ENCODE assay signal across 1 cellular context in the genomic region with DNA sequence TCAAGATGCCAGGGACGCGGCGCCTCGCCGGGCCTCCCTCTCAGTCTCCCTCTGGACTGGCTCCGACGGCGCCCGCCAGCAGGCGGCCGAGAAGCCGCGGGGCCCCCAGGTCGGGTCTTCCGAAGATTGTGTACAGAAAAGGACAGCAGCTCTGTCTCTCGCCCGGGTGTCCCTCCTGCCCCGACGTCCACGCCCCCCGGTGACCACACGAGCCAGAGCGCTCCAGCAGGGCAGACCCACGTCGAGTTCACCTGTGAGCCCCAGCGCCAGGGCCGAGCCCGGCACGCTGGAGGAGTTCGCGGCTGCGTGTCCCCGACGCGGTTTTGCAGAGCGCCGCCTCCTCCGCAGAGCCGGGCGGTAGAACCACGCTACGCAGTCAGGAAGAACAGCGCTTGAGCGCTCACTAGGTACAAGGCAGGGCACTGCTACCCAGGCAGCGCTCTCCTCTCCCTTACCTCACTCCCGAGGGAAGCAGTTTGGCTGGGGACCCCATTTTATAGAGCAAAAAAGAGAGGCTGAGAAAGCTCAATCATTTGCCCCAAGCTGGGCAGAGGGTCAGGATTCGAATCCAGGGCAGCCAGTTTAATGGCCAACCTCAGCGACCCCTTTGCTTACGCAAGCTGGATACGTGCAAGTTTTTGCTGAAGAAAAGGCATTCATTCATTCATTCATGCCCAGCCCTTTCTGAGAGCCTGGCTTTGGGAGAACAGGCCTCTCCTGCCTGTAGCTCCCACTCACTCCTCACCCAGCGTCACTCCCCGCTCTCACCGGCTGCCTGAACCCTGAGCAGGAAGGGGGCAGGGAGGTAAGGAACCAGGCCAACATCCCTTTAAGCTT.
TF ChIP-seq lines count a peak whose summit lies in the region.

No MANE protein-coding gene starts in this region.

TF ChIP-seq in K562, 482 proteins besides CTCF, POLR2A, EP300 and RAD21 (continued from another document and continues in another):
- TF ChIP-seq, protein P1, sequence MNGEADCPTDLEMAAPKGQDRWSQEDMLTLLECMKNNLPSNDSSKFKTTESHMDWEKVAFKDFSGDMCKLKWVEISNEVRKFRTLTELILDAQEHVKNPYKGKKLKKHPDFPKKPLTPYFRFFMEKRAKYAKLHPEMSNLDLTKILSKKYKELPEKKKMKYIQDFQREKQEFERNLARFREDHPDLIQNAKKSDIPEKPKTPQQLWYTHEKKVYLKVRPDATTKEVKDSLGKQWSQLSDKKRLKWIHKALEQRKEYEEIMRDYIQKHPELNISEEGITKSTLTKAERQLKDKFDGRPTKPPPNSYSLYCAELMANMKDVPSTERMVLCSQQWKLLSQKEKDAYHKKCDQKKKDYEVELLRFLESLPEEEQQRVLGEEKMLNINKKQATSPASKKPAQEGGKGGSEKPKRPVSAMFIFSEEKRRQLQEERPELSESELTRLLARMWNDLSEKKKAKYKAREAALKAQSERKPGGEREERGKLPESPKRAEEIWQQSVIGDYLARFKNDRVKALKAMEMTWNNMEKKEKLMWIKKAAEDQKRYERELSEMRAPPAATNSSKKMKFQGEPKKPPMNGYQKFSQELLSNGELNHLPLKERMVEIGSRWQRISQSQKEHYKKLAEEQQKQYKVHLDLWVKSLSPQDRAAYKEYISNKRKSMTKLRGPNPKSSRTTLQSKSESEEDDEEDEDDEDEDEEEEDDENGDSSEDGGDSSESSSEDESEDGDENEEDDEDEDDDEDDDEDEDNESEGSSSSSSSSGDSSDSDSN (IDR thresholded peaks at IDR 0.05; ENCODE audit: borderline replicate concordance in 1 of 2, low read depth in 2 of 2, low read length in 2 of 2): peak in 1 of 2 experiments; percentile 18; a peak in 1 of 4 replicates
- TF ChIP-seq TFAM (CRISPR knock-in tag; conservative IDR thresholded peaks at IDR 0.05): no peak
- TF ChIP-seq, protein P2, sequence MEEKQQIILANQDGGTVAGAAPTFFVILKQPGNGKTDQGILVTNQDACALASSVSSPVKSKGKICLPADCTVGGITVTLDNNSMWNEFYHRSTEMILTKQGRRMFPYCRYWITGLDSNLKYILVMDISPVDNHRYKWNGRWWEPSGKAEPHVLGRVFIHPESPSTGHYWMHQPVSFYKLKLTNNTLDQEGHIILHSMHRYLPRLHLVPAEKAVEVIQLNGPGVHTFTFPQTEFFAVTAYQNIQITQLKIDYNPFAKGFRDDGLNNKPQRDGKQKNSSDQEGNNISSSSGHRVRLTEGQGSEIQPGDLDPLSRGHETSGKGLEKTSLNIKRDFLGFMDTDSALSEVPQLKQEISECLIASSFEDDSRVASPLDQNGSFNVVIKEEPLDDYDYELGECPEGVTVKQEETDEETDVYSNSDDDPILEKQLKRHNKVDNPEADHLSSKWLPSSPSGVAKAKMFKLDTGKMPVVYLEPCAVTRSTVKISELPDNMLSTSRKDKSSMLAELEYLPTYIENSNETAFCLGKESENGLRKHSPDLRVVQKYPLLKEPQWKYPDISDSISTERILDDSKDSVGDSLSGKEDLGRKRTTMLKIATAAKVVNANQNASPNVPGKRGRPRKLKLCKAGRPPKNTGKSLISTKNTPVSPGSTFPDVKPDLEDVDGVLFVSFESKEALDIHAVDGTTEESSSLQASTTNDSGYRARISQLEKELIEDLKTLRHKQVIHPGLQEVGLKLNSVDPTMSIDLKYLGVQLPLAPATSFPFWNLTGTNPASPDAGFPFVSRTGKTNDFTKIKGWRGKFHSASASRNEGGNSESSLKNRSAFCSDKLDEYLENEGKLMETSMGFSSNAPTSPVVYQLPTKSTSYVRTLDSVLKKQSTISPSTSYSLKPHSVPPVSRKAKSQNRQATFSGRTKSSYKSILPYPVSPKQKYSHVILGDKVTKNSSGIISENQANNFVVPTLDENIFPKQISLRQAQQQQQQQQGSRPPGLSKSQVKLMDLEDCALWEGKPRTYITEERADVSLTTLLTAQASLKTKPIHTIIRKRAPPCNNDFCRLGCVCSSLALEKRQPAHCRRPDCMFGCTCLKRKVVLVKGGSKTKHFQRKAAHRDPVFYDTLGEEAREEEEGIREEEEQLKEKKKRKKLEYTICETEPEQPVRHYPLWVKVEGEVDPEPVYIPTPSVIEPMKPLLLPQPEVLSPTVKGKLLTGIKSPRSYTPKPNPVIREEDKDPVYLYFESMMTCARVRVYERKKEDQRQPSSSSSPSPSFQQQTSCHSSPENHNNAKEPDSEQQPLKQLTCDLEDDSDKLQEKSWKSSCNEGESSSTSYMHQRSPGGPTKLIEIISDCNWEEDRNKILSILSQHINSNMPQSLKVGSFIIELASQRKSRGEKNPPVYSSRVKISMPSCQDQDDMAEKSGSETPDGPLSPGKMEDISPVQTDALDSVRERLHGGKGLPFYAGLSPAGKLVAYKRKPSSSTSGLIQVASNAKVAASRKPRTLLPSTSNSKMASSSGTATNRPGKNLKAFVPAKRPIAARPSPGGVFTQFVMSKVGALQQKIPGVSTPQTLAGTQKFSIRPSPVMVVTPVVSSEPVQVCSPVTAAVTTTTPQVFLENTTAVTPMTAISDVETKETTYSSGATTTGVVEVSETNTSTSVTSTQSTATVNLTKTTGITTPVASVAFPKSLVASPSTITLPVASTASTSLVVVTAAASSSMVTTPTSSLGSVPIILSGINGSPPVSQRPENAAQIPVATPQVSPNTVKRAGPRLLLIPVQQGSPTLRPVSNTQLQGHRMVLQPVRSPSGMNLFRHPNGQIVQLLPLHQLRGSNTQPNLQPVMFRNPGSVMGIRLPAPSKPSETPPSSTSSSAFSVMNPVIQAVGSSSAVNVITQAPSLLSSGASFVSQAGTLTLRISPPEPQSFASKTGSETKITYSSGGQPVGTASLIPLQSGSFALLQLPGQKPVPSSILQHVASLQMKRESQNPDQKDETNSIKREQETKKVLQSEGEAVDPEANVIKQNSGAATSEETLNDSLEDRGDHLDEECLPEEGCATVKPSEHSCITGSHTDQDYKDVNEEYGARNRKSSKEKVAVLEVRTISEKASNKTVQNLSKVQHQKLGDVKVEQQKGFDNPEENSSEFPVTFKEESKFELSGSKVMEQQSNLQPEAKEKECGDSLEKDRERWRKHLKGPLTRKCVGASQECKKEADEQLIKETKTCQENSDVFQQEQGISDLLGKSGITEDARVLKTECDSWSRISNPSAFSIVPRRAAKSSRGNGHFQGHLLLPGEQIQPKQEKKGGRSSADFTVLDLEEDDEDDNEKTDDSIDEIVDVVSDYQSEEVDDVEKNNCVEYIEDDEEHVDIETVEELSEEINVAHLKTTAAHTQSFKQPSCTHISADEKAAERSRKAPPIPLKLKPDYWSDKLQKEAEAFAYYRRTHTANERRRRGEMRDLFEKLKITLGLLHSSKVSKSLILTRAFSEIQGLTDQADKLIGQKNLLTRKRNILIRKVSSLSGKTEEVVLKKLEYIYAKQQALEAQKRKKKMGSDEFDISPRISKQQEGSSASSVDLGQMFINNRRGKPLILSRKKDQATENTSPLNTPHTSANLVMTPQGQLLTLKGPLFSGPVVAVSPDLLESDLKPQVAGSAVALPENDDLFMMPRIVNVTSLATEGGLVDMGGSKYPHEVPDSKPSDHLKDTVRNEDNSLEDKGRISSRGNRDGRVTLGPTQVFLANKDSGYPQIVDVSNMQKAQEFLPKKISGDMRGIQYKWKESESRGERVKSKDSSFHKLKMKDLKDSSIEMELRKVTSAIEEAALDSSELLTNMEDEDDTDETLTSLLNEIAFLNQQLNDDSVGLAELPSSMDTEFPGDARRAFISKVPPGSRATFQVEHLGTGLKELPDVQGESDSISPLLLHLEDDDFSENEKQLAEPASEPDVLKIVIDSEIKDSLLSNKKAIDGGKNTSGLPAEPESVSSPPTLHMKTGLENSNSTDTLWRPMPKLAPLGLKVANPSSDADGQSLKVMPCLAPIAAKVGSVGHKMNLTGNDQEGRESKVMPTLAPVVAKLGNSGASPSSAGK (IDR thresholded peaks at IDR 0.05): peak; percentile 91
- TF ChIP-seq ZFX (CRISPR knock-in tag; IDR thresholded peaks at IDR 0.05): 0 out of 2 replicates have a peak, but pooled peaks have one; percentile 41
- peak; percentile 68 for TF ChIP-seq FIP1L1 (IDR thresholded peaks at IDR 0.05; ENCODE audit: low read depth, low read length, poor library complexity, severe bottlenecking)
- TF ChIP-seq HNRNPLL (IDR thresholded peaks at IDR 0.05; ENCODE audit: low read depth, low read length, poor library complexity, severe bottlenecking): peak; percentile 71
- TF ChIP-seq TARDBP (IDR thresholded peaks at IDR 0.05): no peak
- peak; percentile 93 for TF ChIP-seq ZNF24 (IDR thresholded peaks at IDR 0.05)
- TF ChIP-seq RBBP5 (IDR thresholded peaks at IDR 0.05; ENCODE audit: borderline replicate concordance, insufficient read depth, low read length, poor library complexity, severe bottlenecking): peak; percentile 47
- TF ChIP-seq XRCC5 (IDR thresholded peaks at IDR 0.05; ENCODE audit: low read depth, low read length): peak; percentile 40; the same call in 1 of the 2 replicates
- no peak for TF ChIP-seq ZNF699 (CRISPR knock-in tag; IDR thresholded peaks at IDR 0.05; ENCODE audit: insufficient replicate concordance)
- TF ChIP-seq SNRNP70 (optimal IDR thresholded peaks at IDR 0.05; ENCODE audit: low read depth, low read length): no peak
- TF ChIP-seq, protein P3, sequence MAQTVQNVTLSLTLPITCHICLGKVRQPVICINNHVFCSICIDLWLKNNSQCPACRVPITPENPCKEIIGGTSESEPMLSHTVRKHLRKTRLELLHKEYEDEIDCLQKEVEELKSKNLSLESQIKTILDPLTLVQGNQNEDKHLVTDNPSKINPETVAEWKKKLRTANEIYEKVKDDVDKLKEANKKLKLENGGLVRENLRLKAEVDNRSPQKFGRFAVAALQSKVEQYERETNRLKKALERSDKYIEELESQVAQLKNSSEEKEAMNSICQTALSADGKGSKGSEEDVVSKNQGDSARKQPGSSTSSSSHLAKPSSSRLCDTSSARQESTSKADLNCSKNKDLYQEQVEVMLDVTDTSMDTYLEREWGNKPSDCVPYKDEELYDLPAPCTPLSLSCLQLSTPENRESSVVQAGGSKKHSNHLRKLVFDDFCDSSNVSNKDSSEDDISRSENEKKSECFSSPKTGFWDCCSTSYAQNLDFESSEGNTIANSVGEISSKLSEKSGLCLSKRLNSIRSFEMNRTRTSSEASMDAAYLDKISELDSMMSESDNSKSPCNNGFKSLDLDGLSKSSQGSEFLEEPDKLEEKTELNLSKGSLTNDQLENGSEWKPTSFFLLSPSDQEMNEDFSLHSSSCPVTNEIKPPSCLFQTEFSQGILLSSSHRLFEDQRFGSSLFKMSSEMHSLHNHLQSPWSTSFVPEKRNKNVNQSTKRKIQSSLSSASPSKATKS (CRISPR knock-in tag; IDR thresholded peaks at IDR 0.05): no peak
- TF ChIP-seq FOXP1 (CRISPR knock-in tag; IDR thresholded peaks at IDR 0.05): no peak
- no peak for TF ChIP-seq SAFB2 (IDR thresholded peaks at IDR 0.05; ENCODE audit: borderline replicate concordance, low read depth, low read length, severe bottlenecking)
- peak; percentile 46; the same call in 1 of the 2 replicates for TF ChIP-seq CREM (IDR thresholded peaks at IDR 0.05; ENCODE audit: low read depth)
- TF ChIP-seq, protein P4, sequence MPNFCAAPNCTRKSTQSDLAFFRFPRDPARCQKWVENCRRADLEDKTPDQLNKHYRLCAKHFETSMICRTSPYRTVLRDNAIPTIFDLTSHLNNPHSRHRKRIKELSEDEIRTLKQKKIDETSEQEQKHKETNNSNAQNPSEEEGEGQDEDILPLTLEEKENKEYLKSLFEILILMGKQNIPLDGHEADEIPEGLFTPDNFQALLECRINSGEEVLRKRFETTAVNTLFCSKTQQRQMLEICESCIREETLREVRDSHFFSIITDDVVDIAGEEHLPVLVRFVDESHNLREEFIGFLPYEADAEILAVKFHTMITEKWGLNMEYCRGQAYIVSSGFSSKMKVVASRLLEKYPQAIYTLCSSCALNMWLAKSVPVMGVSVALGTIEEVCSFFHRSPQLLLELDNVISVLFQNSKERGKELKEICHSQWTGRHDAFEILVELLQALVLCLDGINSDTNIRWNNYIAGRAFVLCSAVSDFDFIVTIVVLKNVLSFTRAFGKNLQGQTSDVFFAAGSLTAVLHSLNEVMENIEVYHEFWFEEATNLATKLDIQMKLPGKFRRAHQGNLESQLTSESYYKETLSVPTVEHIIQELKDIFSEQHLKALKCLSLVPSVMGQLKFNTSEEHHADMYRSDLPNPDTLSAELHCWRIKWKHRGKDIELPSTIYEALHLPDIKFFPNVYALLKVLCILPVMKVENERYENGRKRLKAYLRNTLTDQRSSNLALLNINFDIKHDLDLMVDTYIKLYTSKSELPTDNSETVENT (CRISPR knock-in tag; IDR thresholded peaks at IDR 0.05): 0 out of 2 replicates have a peak, but pooled peaks have one; percentile 45
- TF ChIP-seq BCOR (IDR thresholded peaks at IDR 0.05): peak; percentile 73; the same call in 1 of the 2 replicates
- TF ChIP-seq HDAC1 (IDR thresholded peaks at IDR 0.05): peak in 1 of 2 experiments; percentile 49; a peak in 1 of 4 replicates
- TF ChIP-seq, protein P5, sequence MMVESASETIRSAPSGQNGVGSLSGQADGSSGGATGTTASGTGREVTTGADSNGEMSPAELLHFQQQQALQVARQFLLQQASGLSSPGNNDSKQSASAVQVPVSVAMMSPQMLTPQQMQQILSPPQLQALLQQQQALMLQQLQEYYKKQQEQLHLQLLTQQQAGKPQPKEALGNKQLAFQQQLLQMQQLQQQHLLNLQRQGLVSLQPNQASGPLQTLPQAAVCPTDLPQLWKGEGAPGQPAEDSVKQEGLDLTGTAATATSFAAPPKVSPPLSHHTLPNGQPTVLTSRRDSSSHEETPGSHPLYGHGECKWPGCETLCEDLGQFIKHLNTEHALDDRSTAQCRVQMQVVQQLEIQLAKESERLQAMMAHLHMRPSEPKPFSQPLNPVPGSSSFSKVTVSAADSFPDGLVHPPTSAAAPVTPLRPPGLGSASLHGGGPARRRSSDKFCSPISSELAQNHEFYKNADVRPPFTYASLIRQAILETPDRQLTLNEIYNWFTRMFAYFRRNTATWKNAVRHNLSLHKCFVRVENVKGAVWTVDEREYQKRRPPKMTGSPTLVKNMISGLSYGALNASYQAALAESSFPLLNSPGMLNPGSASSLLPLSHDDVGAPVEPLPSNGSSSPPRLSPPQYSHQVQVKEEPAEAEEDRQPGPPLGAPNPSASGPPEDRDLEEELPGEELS (CRISPR knock-in tag; IDR thresholded peaks at IDR 0.05; ENCODE audit: borderline replicate concordance): peak; percentile 30; the same call in 1 of the 2 replicates
- peak; percentile 39; the same call in 1 of the 2 replicates for TF ChIP-seq NFRKB (IDR thresholded peaks at IDR 0.05; ENCODE audit: low read depth)
- no peak for TF ChIP-seq ZNF347 (CRISPR knock-in tag; IDR thresholded peaks at IDR 0.05; ENCODE audit: low read depth)
- TF ChIP-seq, protein P6, sequence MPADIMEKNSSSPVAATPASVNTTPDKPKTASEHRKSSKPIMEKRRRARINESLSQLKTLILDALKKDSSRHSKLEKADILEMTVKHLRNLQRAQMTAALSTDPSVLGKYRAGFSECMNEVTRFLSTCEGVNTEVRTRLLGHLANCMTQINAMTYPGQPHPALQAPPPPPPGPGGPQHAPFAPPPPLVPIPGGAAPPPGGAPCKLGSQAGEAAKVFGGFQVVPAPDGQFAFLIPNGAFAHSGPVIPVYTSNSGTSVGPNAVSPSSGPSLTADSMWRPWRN (IDR thresholded peaks at IDR 0.05; ENCODE audit: low read depth): no peak
- TF ChIP-seq L3MBTL2 (IDR thresholded peaks at IDR 0.05): peak; percentile 93
- TF ChIP-seq MEIS2 (IDR thresholded peaks at IDR 0.05; ENCODE audit: partially characterized antibody): no peak
- TF ChIP-seq CEBPB (tag; IDR thresholded peaks at IDR 0.05): peak; percentile 56
- TF ChIP-seq, protein P7, sequence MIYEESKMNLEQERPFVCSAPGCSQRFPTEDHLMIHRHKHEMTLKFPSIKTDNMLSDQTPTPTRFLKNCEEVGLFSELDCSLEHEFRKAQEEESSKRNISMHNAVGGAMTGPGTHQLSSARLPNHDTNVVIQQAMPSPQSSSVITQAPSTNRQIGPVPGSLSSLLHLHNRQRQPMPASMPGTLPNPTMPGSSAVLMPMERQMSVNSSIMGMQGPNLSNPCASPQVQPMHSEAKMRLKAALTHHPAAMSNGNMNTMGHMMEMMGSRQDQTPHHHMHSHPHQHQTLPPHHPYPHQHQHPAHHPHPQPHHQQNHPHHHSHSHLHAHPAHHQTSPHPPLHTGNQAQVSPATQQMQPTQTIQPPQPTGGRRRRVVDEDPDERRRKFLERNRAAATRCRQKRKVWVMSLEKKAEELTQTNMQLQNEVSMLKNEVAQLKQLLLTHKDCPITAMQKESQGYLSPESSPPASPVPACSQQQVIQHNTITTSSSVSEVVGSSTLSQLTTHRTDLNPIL (CRISPR knock-in tag; IDR thresholded peaks at IDR 0.05): no peak
